Comparison of ENCODE assay signal across 16 cellular contexts in the genomic region with DNA sequence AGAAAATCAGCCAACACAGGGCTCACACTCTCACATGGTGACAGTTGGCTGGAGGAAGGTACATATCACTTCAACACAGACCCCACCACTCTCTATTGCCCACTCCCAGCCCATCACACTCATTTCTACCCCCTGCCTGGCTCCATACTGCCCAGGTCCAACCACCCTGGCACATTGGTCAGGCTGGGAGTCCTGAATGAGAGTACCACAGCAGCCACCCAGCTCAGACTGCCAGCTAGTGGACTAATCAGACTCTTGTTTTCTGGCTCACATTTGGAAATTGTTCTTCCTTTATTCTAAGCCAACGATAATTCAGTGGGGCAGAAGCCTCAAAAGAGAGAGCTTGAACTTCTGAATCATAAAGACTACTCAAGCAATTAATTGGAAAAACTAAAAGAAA.
"Had no signal": no experiment of that assay in that cellular context is flagged by ENCODE, and none has a peak within 500 bp of the region (broad histone marks: within the 10 kb centered on the region; RNA-seq: fewer than 3 reads in every experiment).

No MANE protein-coding gene starts in this region.

- ATAC-seq: activated CD4-positive, alpha-beta T cell treated with anti-CD3 and anti-CD28 coated beads for 36 hours; activated CD8-positive, alpha-beta memory T cell treated with anti-CD3 and anti-CD28 coated beads, Interleukin-2, amount 10 ng/mL, durations not matched to agents 7 days and 5 days; esophagus mucosa; lower lobe of right lung had no signal

- H3K36me3 ChIP-seq: lower lobe of right lung, tibial artery had no signal

- H3K27ac Mint-ChIP-seq: activated CD4-positive, alpha-beta T cell treated with anti-CD3 and anti-CD28 coated beads for 36 hours; activated CD8-positive, alpha-beta memory T cell treated with anti-CD3 and anti-CD28 coated beads, Interleukin-2, amount 10 ng/mL, durations not matched to agents 7 days and 5 days; activated naive CD8-positive, alpha-beta T cell; nephron had no signal

- H3K4me2 ChIP-seq: hepatocyte had no signal

- H3K4me1 ChIP-seq: lower lobe of right lung, tibial artery had no signal

- H3K4me1 Mint-ChIP-seq: nephron had no signal

- H3K4me3 Mint-ChIP-seq: activated CD4-positive, alpha-beta T cell treated with anti-CD3 and anti-CD28 coated beads for 36 hours; activated CD8-positive, alpha-beta memory T cell treated with anti-CD3 and anti-CD28 coated beads, Interleukin-2, amount 10 ng/mL, durations not matched to agents 7 days and 5 days; activated naive CD8-positive, alpha-beta T cell; nephron had no signal

- H3K4me3 ChIP-seq: hepatocyte, lower lobe of right lung, tibial artery had no signal

- H3K27ac ChIP-seq: hepatocyte, lower lobe of right lung, tibial artery had no signal

- H3K36me3 Mint-ChIP-seq: activated CD8-positive, alpha-beta memory T cell treated with anti-CD3 and anti-CD28 coated beads, Interleukin-2, amount 10 ng/mL, durations not matched to agents 7 days and 5 days; activated naive CD8-positive, alpha-beta T cell had no signal

- H3K79me2 ChIP-seq: hepatocyte had no signal

- H2AFZ ChIP-seq: hepatocyte had no signal

- H3K27me3 ChIP-seq: hepatocyte had no signal

- DNase-seq: activated CD4-positive, alpha-beta T cell treated with anti-CD3 and anti-CD28 coated beads for 36 hours; activated CD4-positive, alpha-beta T cell treated with anti-CD3 and anti-CD28 coated beads, Interleukin-2, amount 50 U/mL, for 48 hours; effector CD4-positive, alpha-beta T cell; lower lobe of right lung; nucleus accumbens; retina; stimulated activated CD8-positive, alpha-beta memory T cell treated with anti-CD3 and anti-CD28 coated beads, Interleukin-4, amount 100 ng/mL, for 48 hours; stimulated activated naive CD4-positive, alpha-beta T cell treated with Interleukin-2 at 50 U/mL for 16 hours; substantia nigra; T-helper 2 cell; tibial artery had no signal
